ENCODE assay signal across 1 cellular context in genomic region chr4:157700898-157701694, GRCh38.
TF ChIP-seq lines count a peak whose summit lies in the region.

No MANE protein-coding gene starts in this region.

TF ChIP-seq in H1, 55 proteins besides CTCF, POLR2A, EP300 and RAD21:
- TF ChIP-seq CHD7 (IDR thresholded peaks at IDR 0.05; ENCODE audit: insufficient replicate concordance, low read length) (no peak), TAF7 (optimal IDR thresholded peaks at IDR 0.05; ENCODE audit: borderline replicate concordance, low read depth, low read length) (no peak), ATF3 (IDR thresholded peaks at IDR 0.05; ENCODE audit: insufficient read depth, low read depth, low read length) (no peak), SIX5 (IDR thresholded peaks at IDR 0.05; ENCODE audit: low read depth, low read length) (no peak), SAP30 (IDR thresholded peaks at IDR 0.05; ENCODE audit: insufficient read depth, insufficient replicate concordance, low read length) (no peak), POLR2AphosphoS5 (IDR thresholded peaks at IDR 0.05; ENCODE audit: low read depth, low read length) (no peak), SP4 (IDR thresholded peaks at IDR 0.05; ENCODE audit: low read length) (no peak)
